In the genomic region with DNA sequence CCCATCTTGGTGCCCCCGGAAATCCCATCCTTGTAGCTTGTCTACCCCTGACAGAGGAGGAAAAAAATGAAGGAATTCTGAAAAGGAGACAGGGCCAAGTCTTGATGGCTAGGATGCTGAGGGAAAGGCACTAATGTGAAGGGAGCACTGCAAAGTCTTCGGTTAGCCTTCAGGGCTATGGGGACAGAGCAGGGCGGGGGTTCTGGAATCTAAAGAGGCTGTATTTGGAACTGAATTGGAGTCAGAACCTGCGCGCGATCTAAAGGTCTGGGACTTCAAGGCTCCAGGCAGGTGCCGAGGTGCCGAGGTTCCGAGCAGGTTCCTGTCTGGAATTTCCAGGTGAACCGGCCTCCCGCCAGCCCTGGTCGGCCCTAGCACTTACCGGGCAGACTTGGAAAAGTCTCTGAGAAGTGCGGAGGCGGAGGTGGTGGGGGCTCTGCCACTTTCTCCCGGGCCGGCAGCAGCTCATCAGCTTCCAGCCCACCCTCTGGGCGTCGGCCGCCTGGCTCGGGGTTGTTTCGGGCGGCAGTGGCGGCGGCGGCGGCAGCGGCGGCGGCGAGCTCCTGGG, we compare ENCODE assay signal across 10 cellular contexts. TPM values are rescaled to one million over a fixed set of nuclear protein-coding genes. Genes with fewer than 3 reads are reported as not detected.
DNase-seq lines count a peak whose midpoint lies in the region; ATAC-seq and TF ChIP-seq lines count a peak whose summit lies in the region.
"Had no signal": no experiment of that assay in that cellular context is flagged by ENCODE, and none has a peak within 500 bp of the region (broad histone marks: within the 10 kb centered on the region; RNA-seq: fewer than 3 reads in every experiment).

No MANE protein-coding gene starts in this region.

- H3K9me3 ChIP-seq in CD4-positive, alpha-beta memory T cell (ENCODE audit: control insufficient read depth in 1 of 2, low read length in 2 of 2) = no peaks in the 10 kb centered on the region
- no peaks in the 10 kb centered on the region for H3K9me3 ChIP-seq in fibroblast of lung (ENCODE audit: control insufficient read depth, insufficient read depth, low read depth, low read length)
- peaks cover 9% of the 10 kb centered on the region for H3K9me3 ChIP-seq in trophoblast cell (ENCODE audit: insufficient read depth, low read depth, low read length)

- peak overlapping the region; percentile 39 to 73 (median 63) for H3K4me3 Mint-ChIP-seq in CD4-positive, alpha-beta memory T cell

- H3K27me3 Mint-ChIP-seq in CD4-positive, alpha-beta memory T cell = peaks cover 17 to 28% of the 10 kb centered on the region in 2 donors

- TF ChIP-seq CTCF in fibroblast of lung (conservative IDR thresholded peaks at IDR 0.05 in 1 of 2, IDR thresholded peaks at IDR 0.05 in 1 of 2; ENCODE audit: low read depth in 1 of 2, low read length in 2 of 2) = no peak
- no peak for TF ChIP-seq CTCF in RWPE1 (conservative IDR thresholded peaks at IDR 0.05; ENCODE audit: low read depth)

- no peak overlapping the region for H3K14ac ChIP-seq in trophoblast cell (ENCODE audit: low read length)

- no peak overlapping the region for H3K4ac ChIP-seq in trophoblast cell (ENCODE audit: low read depth, low read length)

- H3K27ac ChIP-seq in CD4-positive, alpha-beta memory T cell (ENCODE audit: low read depth, low read length) = no peak overlapping the region
- H3K27ac ChIP-seq in fibroblast of lung (ENCODE audit: insufficient read depth, low read length) (no peak overlapping the region), trophoblast cell (ENCODE audit: low read depth, low read length) (no peak overlapping the region), RWPE1 (no peak overlapping the region)

- H2AFZ ChIP-seq in fibroblast of lung (ENCODE audit: low read length) (no peak overlapping the region), trophoblast cell (ENCODE audit: insufficient read depth, low read length, poor library complexity) (peak overlapping the region; percentile 56)

- no peak overlapping the region for H4K12ac ChIP-seq in trophoblast cell (ENCODE audit: low read depth, low read length)

- no peak overlapping the region for H3K4me3 ChIP-seq in CD4-positive, alpha-beta memory T cell (ENCODE audit: low read length in 2 of 2)
- H3K4me3 ChIP-seq in fibroblast of lung (replicated peaks in 1 of 4; ENCODE audit: control extremely low read depth in 1 of 4, insufficient read depth in 1 of 4, low read depth in 3 of 4, low read length in 4 of 4) (peak overlapping the region in 1 of 4 experiments; percentile 20), trophoblast cell (ENCODE audit: low read depth, low read length) (no peak overlapping the region)

- intact Hi-C loops in CD4-positive, alpha-beta memory T cell (cut with micrococcal nuclease) = no loop called here

- TF ChIP-seq EP300 in Ishikawa (IDR thresholded peaks at IDR 0.05; ENCODE audit: borderline replicate concordance) = 0 out of 2 replicates have a peak, but pooled peaks have one; percentile 11

- H3K4me2 ChIP-seq in fibroblast of lung (ENCODE audit: extremely low read depth, insufficient read depth, low read length) (peak overlapping the region; percentile 54), trophoblast cell (ENCODE audit: low read length) (peak overlapping the region; percentile 85)

- H3K9ac ChIP-seq in fibroblast of lung (ENCODE audit: insufficient read depth, low read length) (no peak overlapping the region), trophoblast cell (ENCODE audit: low read length) (no peak overlapping the region)

- no peak overlapping the region for H2BK12ac ChIP-seq in trophoblast cell (ENCODE audit: low read length)

- ATAC-seq in GM18868 (IDR thresholded peaks at IDR 0.05; ENCODE audit: unreplicated experiment) = no peak

- H4K91ac ChIP-seq in trophoblast cell (ENCODE audit: low read depth, low read length) = no peak overlapping the region

- no peak overlapping the region for H4K8ac ChIP-seq in trophoblast cell (ENCODE audit: low read depth, low read length)

- H3K79me2 ChIP-seq in fibroblast of lung (ENCODE audit: control insufficient read depth, insufficient read depth, low read length) = no peaks in the 10 kb centered on the region
- H3K79me2 ChIP-seq in trophoblast cell (ENCODE audit: control insufficient read depth, insufficient read depth, low read length, poor library complexity) = no peaks in the 10 kb centered on the region

- peaks cover 0 to 2% (median 0%) of the 10 kb centered on the region in 8 donors for H3K9me3 Mint-ChIP-seq in CD4-positive, alpha-beta memory T cell

- POLR2A ChIA-PET in CD4-positive, alpha-beta memory T cell (lab: Charles Lee; ENCODE audit: partially characterized antibody) = interaction anchor here (1.1 kb wide), 1 partner anchor 9 kb away, joined by 3 read pairs; no protein-coding TSS in a partner anchor
- POLR2A ChIA-PET in RWPE1 (lab: Yijun Ruan, JAX; ENCODE audit: low non-redundant PET) = no interaction called here

- H2BK120ac ChIP-seq in trophoblast cell (ENCODE audit: insufficient read depth, low read length, poor library complexity) = no peak overlapping the region

- no peak overlapping the region for H3K18ac ChIP-seq in trophoblast cell (ENCODE audit: low read length)

- H3K79me1 ChIP-seq in trophoblast cell (ENCODE audit: low read length) = no peaks in the 10 kb centered on the region

- H3K27ac Mint-ChIP-seq in CD4-positive, alpha-beta memory T cell = no peak overlapping the region

- no peak overlapping the region for H3K23ac ChIP-seq in trophoblast cell (ENCODE audit: low read length)

- no CpG with 5 or more reads among the region's 31 CpGs for WGBS in trophoblast cell (ENCODE audit: extremely low coverage, insufficient coverage, insufficient read length)

- no peak overlapping the region for H2BK5ac ChIP-seq in trophoblast cell (ENCODE audit: low read depth, low read length, poor library complexity)

- no peak for TF ChIP-seq RAD21 in Ishikawa (IDR thresholded peaks at IDR 0.05; ENCODE audit: low read depth)

- H3K27me3 ChIP-seq in CD4-positive, alpha-beta memory T cell (ENCODE audit: insufficient read depth, low read length) = peaks cover 33% of the 10 kb centered on the region
- H3K27me3 ChIP-seq in fibroblast of lung (ENCODE audit: control insufficient read depth, insufficient read depth, low read length) (peaks cover 57% of the 10 kb centered on the region), trophoblast cell (ENCODE audit: insufficient read depth, low read length) (peaks cover 52% of the 10 kb centered on the region)

- DNase-seq in CD4-positive, alpha-beta memory T cell = no peak
- DNase-seq in fibroblast of lung (ENCODE audit: low read depth in 2 of 2) = no peak
- DNase-seq in trophoblast cell = peak in 1 of 2 donors; percentile 21
- DNase-seq in RWPE1 (ENCODE audit: low spot score) = no peak
- DNase-seq in NCI-H2227 (lab: John Stamatoyannopoulos, UW; ENCODE audit: unreplicated experiment) = no peak
- no peak for DNase-seq in DMS53 (lab: John Stamatoyannopoulos, UW)
- DNase-seq: left cardiac atrium had no signal

- H3K36me3 ChIP-seq in CD4-positive, alpha-beta memory T cell (ENCODE audit: insufficient read depth, low read length) = no peaks in the 10 kb centered on the region
- H3K36me3 ChIP-seq in fibroblast of lung (ENCODE audit: control insufficient read depth, insufficient read depth, low read length) (no peaks in the 10 kb centered on the region), trophoblast cell (ENCODE audit: control insufficient read depth in 1 of 2, insufficient read depth in 2 of 2, low read length in 2 of 2) (no peaks in the 10 kb centered on the region)

- CTCF ChIA-PET in CD4-positive, alpha-beta memory T cell (lab: Charles Lee; ENCODE audit: partially characterized antibody) = interaction anchor here (1.1 to 3.9 kb wide), 5 partner anchors 13 to 77 kb away, joined by 3 to 20 read pairs (median 10); no protein-coding TSS in a partner anchor
- CTCF ChIA-PET in RWPE1 (lab: Yijun Ruan, JAX) = interaction anchor here (0.9 kb wide), 1 partner anchor 42 kb away, joined by 3 read pairs; no protein-coding TSS in a partner anchor

- no peaks in the 10 kb centered on the region for H3K36me3 Mint-ChIP-seq in CD4-positive, alpha-beta memory T cell

- H3K4me1 Mint-ChIP-seq in CD4-positive, alpha-beta memory T cell = peaks cover 4 to 14% (median 9%) of the 10 kb centered on the region in 4 donors

- no peaks in the 10 kb centered on the region for H4K20me1 ChIP-seq in fibroblast of lung (ENCODE audit: control insufficient read depth, extremely low read depth, insufficient read depth, low read length)

- no peak overlapping the region for H2AK5ac ChIP-seq in trophoblast cell (ENCODE audit: low read length)

- H3K4me1 ChIP-seq in CD4-positive, alpha-beta memory T cell (ENCODE audit: insufficient read depth, low read length) = peaks cover 6% of the 10 kb centered on the region
- no peaks in the 10 kb centered on the region for H3K4me1 ChIP-seq in fibroblast of lung (ENCODE audit: control insufficient read depth, extremely low read depth, insufficient read depth, low read length)
- peaks cover 5 to 8% of the 10 kb centered on the region in 2 experiments for H3K4me1 ChIP-seq in trophoblast cell (ENCODE audit: control insufficient read depth in 1 of 2, insufficient read depth in 2 of 2, low read length in 2 of 2)

TF ChIP-seq in Ishikawa, 13 proteins besides CTCF, POLR2A, EP300 and RAD21:
- TF ChIP-seq, protein P1, sequence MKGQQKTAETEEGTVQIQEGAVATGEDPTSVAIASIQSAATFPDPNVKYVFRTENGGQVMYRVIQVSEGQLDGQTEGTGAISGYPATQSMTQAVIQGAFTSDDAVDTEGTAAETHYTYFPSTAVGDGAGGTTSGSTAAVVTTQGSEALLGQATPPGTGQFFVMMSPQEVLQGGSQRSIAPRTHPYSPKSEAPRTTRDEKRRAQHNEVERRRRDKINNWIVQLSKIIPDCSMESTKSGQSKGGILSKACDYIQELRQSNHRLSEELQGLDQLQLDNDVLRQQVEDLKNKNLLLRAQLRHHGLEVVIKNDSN (IDR thresholded peaks at IDR 0.05) = no peak

RNA-seq across cellular contexts. Expression of gene GBX1, which starts 0.8 kb away (rescaled TPM):
- total RNA-seq in CD4-positive, alpha-beta memory T cell = not detected
- not detected for polyA plus RNA-seq in CD4-positive, alpha-beta memory T cell
- total RNA-seq in fibroblast of lung = not detected in 2 replicates
- not detected in 2 replicates for polyA plus RNA-seq in fibroblast of lung
- not detected in 2 replicates for polyA plus RNA-seq in fibroblast of lung (2012)
- polyA minus RNA-seq in fibroblast of lung (ENCODE audit: low replicate concordance) = not detected in 2 replicates
- polyA plus RNA-seq in trophoblast cell (2013) = not detected in 2 replicates
- total RNA-seq: SK-MEL-5 had no signal

RNA-seq across cellular contexts. Expression of gene ASB10, which starts 20.3 kb away (rescaled TPM):
- total RNA-seq in CD4-positive, alpha-beta memory T cell = not detected
- not detected for polyA plus RNA-seq in CD4-positive, alpha-beta memory T cell
- not detected in 2 replicates for total RNA-seq in fibroblast of lung
- polyA plus RNA-seq in fibroblast of lung = not detected in 2 replicates
- not detected in 2 replicates for polyA plus RNA-seq in fibroblast of lung (2012)
- polyA minus RNA-seq in fibroblast of lung (ENCODE audit: low replicate concordance) = not detected in 2 replicates
- polyA plus RNA-seq in trophoblast cell (2013) = not detected in 2 replicates
- total RNA-seq: SK-MEL-5 had no signal

RNA-seq across cellular contexts. Expression of gene H2BK1, which starts 43.6 kb away (rescaled TPM):
- total RNA-seq in CD4-positive, alpha-beta memory T cell = 1 to 10 TPM; 4.9 to 6.9 TPM
- polyA plus RNA-seq in CD4-positive, alpha-beta memory T cell = not detected
- total RNA-seq in fibroblast of lung = not detected in 2 replicates
- polyA plus RNA-seq in fibroblast of lung = not detected in 2 replicates
- not detected in 2 replicates for polyA plus RNA-seq in fibroblast of lung (2012)
- polyA minus RNA-seq in fibroblast of lung (ENCODE audit: low replicate concordance) = not detected in 2 replicates
- not detected in 2 replicates for polyA plus RNA-seq in trophoblast cell (2013)
- total RNA-seq: left cardiac atrium, SK-MEL-5 had no signal
